6 cellular contexts compared by ENCODE assay signal in genomic region chr7:143027032-143027431, GRCh38. TPM values are rescaled to one million over a fixed set of nuclear protein-coding genes. Genes with fewer than 3 reads are reported as not detected.
"Had no signal": no experiment of that assay in that cellular context is flagged by ENCODE, and none has a peak within 500 bp of the region (broad histone marks: within the 10 kb centered on the region; RNA-seq: fewer than 3 reads in every experiment).

Gene OR9A2 (minus strand): TSS chr7:143027132. CDS start chr7:143027132, 0 bp downstream.

- H2AFZ ChIP-seq: GM23338 had no signal

- H3K4me3 ChIP-seq: GM23338 had no signal

- DNase-seq: H9, HCEC 1CT, IMR-90 had no signal

- H3K4me2 ChIP-seq: GM23338 had no signal

RNA-seq across cellular contexts. Expression of gene OR9A2, which starts in this region (rescaled TPM):
- total RNA-seq: GM23338, H1, H9, HT-29, IMR-90 had no signal
